Comparison of ENCODE assay signal across 20 cellular contexts in the genomic region with DNA sequence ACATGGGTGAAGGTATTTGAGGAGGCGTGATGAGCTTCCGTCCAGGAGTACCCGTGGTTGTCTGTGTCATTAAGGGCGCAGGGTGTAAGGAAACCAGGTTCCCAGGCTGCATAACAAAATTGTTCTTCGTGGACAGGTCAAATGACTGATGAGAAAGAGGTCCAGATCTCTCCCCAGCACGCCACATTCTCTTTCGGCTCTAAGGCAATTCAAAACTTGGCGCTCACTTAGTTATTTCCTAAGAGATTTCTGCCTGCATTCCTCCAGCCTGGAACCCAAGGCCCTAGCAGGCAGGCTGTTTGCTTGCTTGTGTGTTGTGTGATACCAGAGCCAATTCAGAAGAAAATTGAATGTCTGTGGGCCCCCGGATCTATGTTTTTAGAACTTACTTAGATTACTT.
"Had no signal": no experiment of that assay in that cellular context is flagged by ENCODE, and none has a peak within 500 bp of the region (broad histone marks: within the 10 kb centered on the region; RNA-seq: fewer than 3 reads in every experiment).

No MANE protein-coding gene starts in this region.

- H3K27ac ChIP-seq: brain microvascular endothelial cell, SJCRH30, transverse colon had no signal

- H3K9me3 ChIP-seq: mucosa of descending colon, SJCRH30, transverse colon had no signal

- H3K36me3 ChIP-seq: transverse colon had no signal

- ATAC-seq: activated naive CD4-positive, alpha-beta T cell treated with anti-CD3 and anti-CD28 coated beads, Interleukin-2, amount 50 U/mL, for 72 hours; mucosa of descending colon; naive thymus-derived CD8-positive, alpha-beta T cell had no signal

- DNase-seq: activated CD4-positive, alpha-beta T cell treated with anti-CD3 and anti-CD28 coated beads, Interleukin-2, amount 50 U/mL, for 1 hour; activated CD4-positive, CD25-positive, alpha-beta regulatory T cell; activated effector memory CD4-positive, alpha-beta T cell treated with anti-CD3 and anti-CD28 coated beads, Interleukin-2, amount 50 U/mL, for 16 hours; activated T-cell treated with anti-CD3 and anti-CD28 coated beads, Interleukin-2, amount 50 U/mL, for 48 hours; amygdala; brain microvascular endothelial cell; cerebellar nuclear complex; effector memory CD4-positive, alpha-beta T cell; islet precursor cell; mucosa of descending colon; naive thymus-derived CD8-positive, alpha-beta T cell; posterior cingulate gyrus; right cardiac atrium; SJCRH30; small intestine; stimulated activated CD4-positive, alpha-beta T cell treated with anti-CD3 and anti-CD28 coated beads, Interleukin-4, amount 100 ng/mL, for 24 hours; stimulated activated naive CD4-positive, alpha-beta T cell; transverse colon had no signal

- H3K27me3 Mint-ChIP-seq: dendritic cell treated with granulocyte-macrophage colony-stimulating factor and Interleukin-4, amounts not matched to agents 40 ng/mL and 50 ng/mL, for 4 days; naive thymus-derived CD8-positive, alpha-beta T cell had no signal

- H3K4me1 ChIP-seq: SJCRH30, transverse colon had no signal

- H3K9me3 Mint-ChIP-seq: activated naive CD4-positive, alpha-beta T cell treated with anti-CD3 and anti-CD28 coated beads, Interleukin-2, amount 50 U/mL, for 72 hours; dendritic cell treated with granulocyte-macrophage colony-stimulating factor and Interleukin-4, amounts not matched to agents 40 ng/mL and 50 ng/mL, for 4 days; naive thymus-derived CD8-positive, alpha-beta T cell had no signal

- H3K4me3 ChIP-seq: mucosa of descending colon, SJCRH30, transverse colon had no signal

- H3K4me3 Mint-ChIP-seq: dendritic cell treated with granulocyte-macrophage colony-stimulating factor and Interleukin-4, amounts not matched to agents 40 ng/mL and 50 ng/mL, for 4 days; naive thymus-derived CD8-positive, alpha-beta T cell had no signal

- H3K27me3 ChIP-seq: brain microvascular endothelial cell, SJCRH30, transverse colon had no signal
